In the genomic region with DNA sequence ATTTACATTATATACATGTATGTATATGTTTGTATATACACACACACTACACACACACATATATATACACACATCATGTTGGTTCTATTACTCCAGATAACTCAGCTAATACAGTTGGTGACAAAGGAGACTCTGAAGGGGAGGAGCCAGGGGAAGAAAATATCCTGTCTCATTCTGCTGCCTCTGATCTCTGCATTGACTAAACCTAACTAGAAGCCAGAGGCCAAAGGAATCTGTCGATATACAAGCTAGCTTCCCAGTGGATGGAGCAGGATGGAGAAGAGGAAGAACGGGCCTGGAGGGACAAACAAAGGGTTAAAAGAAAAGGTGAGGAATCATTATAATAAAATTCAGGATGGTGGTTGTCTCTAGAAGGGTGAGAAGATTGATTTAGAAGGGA, we compare ENCODE assay signal across 15 cellular contexts. TPM values are rescaled to one million over a fixed set of nuclear protein-coding genes. Genes with fewer than 3 reads are reported as not detected.
DNase-seq lines count a peak whose midpoint lies in the region; ATAC-seq, FAIRE-seq and TF ChIP-seq lines count a peak whose summit lies in the region.
"Had no signal": no experiment of that assay in that cellular context is flagged by ENCODE, and none has a peak within 500 bp of the region (broad histone marks: within the 10 kb centered on the region; RNA-seq: fewer than 3 reads in every experiment).

No MANE protein-coding gene starts in this region.

- no peak overlapping the region for H3K27ac Mint-ChIP-seq in stimulated activated effector memory CD8-positive, alpha-beta T cell treated with anti-CD3 and anti-CD28 coated beads, Interleukin-12 subunit alpha, Interleukin-12 subunit beta, amount 100 ng/mL, for 72 hours
- H3K27ac Mint-ChIP-seq: CD4-positive, alpha-beta memory T cell; HFFc6 had no signal

- DNase-seq in M059J (ENCODE audit: low read depth) = peak; percentile 50
- no peak for DNase-seq in GM12878 (ENCODE audit: low read depth, low spot score)
- no peak for DNase-seq in mucosa of descending colon
- DNase-seq in SKM-1 (lab: John Stamatoyannopoulos, UW; ENCODE audit: unreplicated experiment) = no peak
- no peak for DNase-seq in kidney tubule cell (ENCODE audit: low spot score)
- no peak for DNase-seq in stimulated activated effector memory CD8-positive, alpha-beta T cell treated with anti-CD3 and anti-CD28 coated beads, Interleukin-12 subunit alpha, Interleukin-12 subunit beta, amount 100 ng/mL, for 72 hours (ENCODE audit: low spot score in 2 of 2)
- DNase-seq: ACHN, DMS79, HCEC 1CT, HFFc6 had no signal

- H3K27ac ChIP-seq in BLaER1 treated with 17β-estradiol and CSF1 and Interleukin-3, amounts not matched to agents 10 nM and 100 nM = peak overlapping the region in 3 of 11 experiments; percentile 27 to 81 (median 77); a peak in 5 of 22 replicates
- H3K27ac ChIP-seq in GM12878 (ENCODE audit: control insufficient read depth, insufficient read depth) = peak overlapping the region; percentile 38
- H3K27ac ChIP-seq: C4-2B had no signal

- FAIRE-seq in GM12878 (lab: Jason Lieb, UNC) = peak; percentile 7
- FAIRE-seq: G401.6 had no signal

- intact Hi-C loops in GM12878 (cut with micrococcal nuclease; ENCODE audit: unreplicated experiment) = no loop called here
- intact Hi-C loops in mucosa of descending colon (cut with DNase I, micrococcal nuclease) = no loop called here

- peaks cover 0 to 8% (median 0%) of the 10 kb centered on the region in 11 experiments; a peak in 4 of 22 replicates for H3K9me3 ChIP-seq in BLaER1 treated with 17β-estradiol and CSF1 and Interleukin-3, amounts not matched to agents 10 nM and 100 nM (replicated peaks in 1 of 11)
- H3K9me3 ChIP-seq in GM12878 (replicated peaks; ENCODE audit: control insufficient read depth, insufficient read depth, low read length) = no peaks in the 10 kb centered on the region; the same call in 2 of the 3 replicates
- H3K9me3 ChIP-seq in mucosa of descending colon = no peaks in the 10 kb centered on the region

- H2AFZ ChIP-seq in GM12878 (ENCODE audit: control insufficient read depth, low read depth, low read length) = no peak overlapping the region

- no TSS peak for BruUV-seq in GM12878 (replicated peaks; lab: Mats Ljungman, UMichigan)

- no peaks in the 10 kb centered on the region for H4K20me1 ChIP-seq in BLaER1 treated with 17β-estradiol and CSF1 and Interleukin-3, amounts not matched to agents 10 nM and 100 nM
- H4K20me1 ChIP-seq in GM12878 (ENCODE audit: control insufficient read depth, insufficient read depth) = no peaks in the 10 kb centered on the region

- TF ChIP-seq RAD21 in GM12878 (IDR thresholded peaks at IDR 0.05; ENCODE audit: insufficient read depth, low read depth, low read length) = no peak

- TF ChIP-seq CTCF in GM12878 (IDR thresholded peaks at IDR 0.05 in 2 of 3, conservative IDR thresholded peaks at IDR 0.05 in 1 of 3; ENCODE audit: control insufficient read depth in 2 of 3, extremely low read depth in 1 of 3, insufficient read depth in 1 of 3, low read depth in 3 of 3, low read length in 3 of 3) (no peak), mucosa of descending colon (IDR thresholded peaks at IDR 0.05) (no peak)

- CTCF ChIA-PET in GM12878 (lab: Yijun Ruan, JAX) = interaction anchor here (0.7 to 2.7 kb wide), 11 partner anchors 9 to 619 kb away, joined by 3 to 11 read pairs (median 5); a partner anchor contains a TSS

- H3K4me1 Mint-ChIP-seq in stimulated activated effector memory CD8-positive, alpha-beta T cell treated with anti-CD3 and anti-CD28 coated beads, Interleukin-12 subunit alpha, Interleukin-12 subunit beta, amount 100 ng/mL, for 72 hours = peaks cover 15% of the 10 kb centered on the region

- in situ Hi-C loops in GM12878 (cut with MboI) = no loop called here

- H3K9ac ChIP-seq in BLaER1 treated with 17β-estradiol and CSF1 and Interleukin-3, amounts not matched to agents 10 nM and 100 nM = no peak overlapping the region; a peak in 2 of 22 replicates
- no peak overlapping the region for H3K9ac ChIP-seq in GM12878 (ENCODE audit: control insufficient read depth, insufficient read depth, low read length)

- no peaks in the 10 kb centered on the region for H3K36me3 Mint-ChIP-seq in stimulated activated effector memory CD8-positive, alpha-beta T cell treated with anti-CD3 and anti-CD28 coated beads, Interleukin-12 subunit alpha, Interleukin-12 subunit beta, amount 100 ng/mL, for 72 hours
- H3K36me3 Mint-ChIP-seq: CD4-positive, alpha-beta memory T cell had no signal

- H3K9me3 Mint-ChIP-seq in stimulated activated effector memory CD8-positive, alpha-beta T cell treated with anti-CD3 and anti-CD28 coated beads, Interleukin-12 subunit alpha, Interleukin-12 subunit beta, amount 100 ng/mL, for 72 hours = no peaks in the 10 kb centered on the region
- H3K9me3 Mint-ChIP-seq: CD4-positive, alpha-beta memory T cell; HFFc6 had no signal

- TF ChIP-seq POLR2A in GM12878 (IDR thresholded peaks at IDR 0.05; ENCODE audit: low read depth, low read length) = no peak

- POLR2A ChIA-PET in GM12878 (lab: Charles Lee) = interaction anchor here (0.5 to 3.2 kb wide), 5 partner anchors 9 to 102 kb away, joined by 4 to 15 read pairs (median 7); a partner anchor contains a TSS

- no peak for TF ChIP-seq EP300 in GM12878 (IDR thresholded peaks at IDR 0.05; ENCODE audit: borderline replicate concordance in 1 of 2, control insufficient read depth in 1 of 2, low read depth in 2 of 2, low read length in 2 of 2)

- RAD21 ChIA-PET in GM12878 (lab: Charles Lee; ENCODE audit: unreplicated experiment) = interaction anchor here (0.9 to 3.8 kb wide), 12 partner anchors 9 to 132 kb away, joined by 3 to 21 read pairs (median 4); a partner anchor contains a TSS

- H3K79me2 ChIP-seq in GM12878 (ENCODE audit: control insufficient read depth, insufficient read depth, low read length) = no peaks in the 10 kb centered on the region

- ATAC-seq in GM12878 (no peak; the same call in 2 of the 3 replicates), mucosa of descending colon (peak; percentile 25)
- no peak for ATAC-seq in stimulated activated effector memory CD8-positive, alpha-beta T cell treated with anti-CD3 and anti-CD28 coated beads, Interleukin-12 subunit alpha, Interleukin-12 subunit beta, amount 100 ng/mL, for 72 hours

- H3K4me1 ChIP-seq in BLaER1 treated with 17β-estradiol and CSF1 and Interleukin-3, amounts not matched to agents 10 nM and 100 nM = peaks cover 15 to 83% (median 30%) of the 10 kb centered on the region in 10 experiments
- peaks cover 25% of the 10 kb centered on the region for H3K4me1 ChIP-seq in GM12878 (ENCODE audit: control insufficient read depth, insufficient read depth, low read length)
- H3K4me1 ChIP-seq in mucosa of descending colon (ENCODE audit: low read depth) = peaks cover 5% of the 10 kb centered on the region

- SMC1A ChIA-PET in GM12878 (lab: Charles Lee; ENCODE audit: uncharacterized antibody, unreplicated experiment) = interaction anchor here (0.7 to 3.6 kb wide), 12 partner anchors 9 to 162 kb away, joined by 3 to 23 read pairs (median 4); a partner anchor contains a TSS

- 96% methylated on average over 2 of the region's 2 CpGs for WGBS in GM12878 (ENCODE audit: insufficient coverage, insufficient replicate concordance, low lambda C conversion rate, missing lambda C conversion rate)

- H3K36me3 ChIP-seq in BLaER1 treated with 17β-estradiol and CSF1 and Interleukin-3, amounts not matched to agents 10 nM and 100 nM = peaks cover 0 to 11% (median 0%) of the 10 kb centered on the region in 11 experiments; a peak in 4 of 22 replicates
- no peaks in the 10 kb centered on the region for H3K36me3 ChIP-seq in GM12878 (ENCODE audit: control insufficient read depth in 2 of 2, insufficient read depth in 2 of 2, low read length in 1 of 2)
- no peaks in the 10 kb centered on the region for H3K36me3 ChIP-seq in mucosa of descending colon (ENCODE audit: low read depth)

- H3K4me3 Mint-ChIP-seq in stimulated activated effector memory CD8-positive, alpha-beta T cell treated with anti-CD3 and anti-CD28 coated beads, Interleukin-12 subunit alpha, Interleukin-12 subunit beta, amount 100 ng/mL, for 72 hours = no peak overlapping the region
- H3K4me3 Mint-ChIP-seq: CD4-positive, alpha-beta memory T cell; HFFc6 had no signal

- no peak overlapping the region for H3K4me3 ChIP-seq in BLaER1 treated with 17β-estradiol and CSF1 and Interleukin-3, amounts not matched to agents 10 nM and 100 nM
- H3K4me3 ChIP-seq in GM12878 (no peak overlapping the region), mucosa of descending colon (no peak overlapping the region)

- peak overlapping the region in 10 of 11 experiments; percentile 9 to 91 (median 78); a peak in 14 of 22 replicates for H3K4me2 ChIP-seq in BLaER1 treated with 17β-estradiol and CSF1 and Interleukin-3, amounts not matched to agents 10 nM and 100 nM
- no peak overlapping the region for H3K4me2 ChIP-seq in GM12878 (ENCODE audit: control insufficient read depth, insufficient read depth)

- H3K27me3 ChIP-seq in BLaER1 treated with 17β-estradiol and CSF1 and Interleukin-3, amounts not matched to agents 10 nM and 100 nM = no peaks in the 10 kb centered on the region
- H3K27me3 ChIP-seq in GM12878 (replicated peaks in 1 of 2; ENCODE audit: control insufficient read depth in 2 of 2, insufficient read depth in 2 of 2, low read length in 1 of 2) = no peaks in the 10 kb centered on the region

RNA-seq across cellular contexts. Expression of a gene that starts 13.7 kb away (rescaled TPM):
- 192 and 286 TPM in 2 replicates for total RNA-seq in M059J (2014; rRNA removed; shearing (Covaris generic))
- total RNA-seq in GM12878 (2013; cell fraction: nucleolus; rRNA removed) = 326 and 333 TPM in 2 replicates
- total RNA-seq in GM12878 (2014; rRNA removed) = 9.6 and 12.3 TPM in 2 replicates
- 9.1 and 11.0 TPM in 2 replicates for total RNA-seq in GM12878 (2014; rRNA removed; fragmentation: Illumina TruSeq; extraction: Trizol)
- total RNA-seq in GM12878 (2021) = 8.0 and 10.6 TPM in 2 replicates
- 3.5 TPM for polyA plus RNA-seq in GM12878 (2011; ENCODE audit: low read depth)
- polyA plus RNA-seq in GM12878 (2011; rRNA removed) = 39.2 and 42.8 TPM in 2 replicates
- 54.1 and 59.0 TPM in 2 replicates for polyA plus RNA-seq in GM12878 (2011; cell fraction: cytosol; rRNA removed)
- 53.0 and 58.6 TPM in 2 replicates for polyA plus RNA-seq in GM12878 (2011; cell fraction: nucleus; rRNA removed)
- polyA plus RNA-seq in GM12878 (2012) = 6.2 and 9.4 TPM in 2 replicates
- 7.6 and 13.1 TPM in 2 replicates for polyA plus RNA-seq in GM12878 (2014; fragmentation: Illumina TruSeq; extraction: Trizol)
- polyA plus RNA-seq in GM12878 (2014; fragmentation: Nextera tagmentation; extraction: Ambion mirVana) = 1 to 10 TPM; 3.6 to 4.1 TPM
- polyA plus RNA-seq in GM12878 (2014; rRNA removed) = 5.9 and 8.5 TPM in 2 replicates
- 1 to 10 TPM; 8.7 to 9.7 TPM for polyA plus RNA-seq in GM12878 (2016; fragmentation: Nextera tagmentation; extraction: Ambion mirVana)
- 164 and 183 TPM in 2 replicates for polyA minus RNA-seq in GM12878 (2011; rRNA and poly(A)+ RNA removed)
- 61.5 and 62.0 TPM in 2 replicates for polyA minus RNA-seq in GM12878 (2011; cell fraction: cytosol; rRNA and poly(A)+ RNA removed)
- 115 and 166 TPM in 2 replicates for polyA minus RNA-seq in GM12878 (2011; cell fraction: nucleus; rRNA and poly(A)+ RNA removed)
- total RNA-seq in mucosa of descending colon = 10 to 100 TPM; 56.5 to 85.2 (median 60.4) TPM

RNA-seq across cellular contexts. Expression of a gene that starts 34.6 kb away (rescaled TPM):
- total RNA-seq in M059J (2014; rRNA removed; shearing (Covaris generic)) = 0.54 and 1.3 TPM in 2 replicates
- 0.81 TPM in 1 of 2 replicates, not detected in the other for total RNA-seq in GM12878 (2013; cell fraction: nucleolus; rRNA removed)
- total RNA-seq in GM12878 (2014; rRNA removed) = 0.11 and 0.16 TPM in 2 replicates
- total RNA-seq in GM12878 (2014; rRNA removed; fragmentation: Illumina TruSeq; extraction: Trizol) = 0.18 TPM in 1 of 2 replicates, not detected in the other
- 0.35 TPM in 1 of 2 replicates, not detected in the other for total RNA-seq in GM12878 (2021)
- not detected for polyA plus RNA-seq in GM12878 (2011; ENCODE audit: low read depth)
- polyA plus RNA-seq in GM12878 (2011; rRNA removed) = 0.33 and 0.46 TPM in 2 replicates
- polyA plus RNA-seq in GM12878 (2011; cell fraction: cytosol; rRNA removed) = 0.15 and 0.45 TPM in 2 replicates
- polyA plus RNA-seq in GM12878 (2011; cell fraction: nucleus; rRNA removed) = 0.34 and 0.39 TPM in 2 replicates
- 0.25 and 0.53 TPM in 2 replicates for polyA plus RNA-seq in GM12878 (2012)
- polyA plus RNA-seq in GM12878 (2014; fragmentation: Illumina TruSeq; extraction: Trizol) = 0.13 TPM in 1 of 2 replicates, not detected in the other
- polyA plus RNA-seq in GM12878 (2014; fragmentation: Nextera tagmentation; extraction: Ambion mirVana) = under 1 TPM; 0.16 to 0.49 TPM
- 0.15 and 0.22 TPM in 2 replicates for polyA plus RNA-seq in GM12878 (2014; rRNA removed)
- under 1 TPM; 0.16 to 0.24 TPM for polyA plus RNA-seq in GM12878 (2016; fragmentation: Nextera tagmentation; extraction: Ambion mirVana)
- polyA minus RNA-seq in GM12878 (2011; rRNA and poly(A)+ RNA removed) = not detected in 2 replicates
- not detected in 2 replicates for polyA minus RNA-seq in GM12878 (2011; cell fraction: cytosol; rRNA and poly(A)+ RNA removed)
- polyA minus RNA-seq in GM12878 (2011; cell fraction: nucleus; rRNA and poly(A)+ RNA removed) = 0.57 TPM in 1 of 2 replicates, not detected in the other
- 1 to 10 TPM in 1 of 3 donors, under 1 TPM in 2; 0.38 to 1.2 (median 0.39) TPM for total RNA-seq in mucosa of descending colon
- total RNA-seq: A172; CD4-positive, alpha-beta memory T cell had no signal
